Comparison of ENCODE assay signal across 9 cellular contexts in the genomic region with DNA sequence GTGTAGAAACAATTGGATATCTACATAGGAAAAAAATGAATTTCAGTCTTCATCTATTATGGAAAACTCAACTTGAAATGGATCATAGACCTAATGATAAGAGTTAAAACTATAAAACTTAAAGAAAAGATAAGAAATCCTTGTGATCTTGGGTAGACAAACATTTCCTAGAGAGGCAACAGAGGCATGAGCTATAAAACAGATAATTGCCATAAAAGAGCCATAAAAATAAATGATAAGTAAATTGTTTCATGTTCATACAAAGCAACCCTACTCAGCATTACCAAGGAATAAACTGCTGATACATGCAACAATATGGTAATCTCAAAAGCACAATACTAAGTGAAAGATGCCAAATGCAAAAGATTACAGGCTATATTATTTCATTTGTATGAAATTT.
"Had no signal": no experiment of that assay in that cellular context is flagged by ENCODE, and none has a peak within 500 bp of the region (broad histone marks: within the 10 kb centered on the region; RNA-seq: fewer than 3 reads in every experiment).

No MANE protein-coding gene starts in this region.

- H3K4me2 ChIP-seq: GM23338 had no signal

- H2AFZ ChIP-seq: GM23338 had no signal

- FAIRE-seq: H1, H54, HTR-8/SVneo had no signal

- ATAC-seq: GM23338 had no signal

- DNase-seq: H9, HCEC 1CT, HFFc6, Kasumi-1, KG1 had no signal

- H3K4me3 ChIP-seq: GM23338 had no signal
